12 cellular contexts compared by ENCODE assay signal in the genomic region with DNA sequence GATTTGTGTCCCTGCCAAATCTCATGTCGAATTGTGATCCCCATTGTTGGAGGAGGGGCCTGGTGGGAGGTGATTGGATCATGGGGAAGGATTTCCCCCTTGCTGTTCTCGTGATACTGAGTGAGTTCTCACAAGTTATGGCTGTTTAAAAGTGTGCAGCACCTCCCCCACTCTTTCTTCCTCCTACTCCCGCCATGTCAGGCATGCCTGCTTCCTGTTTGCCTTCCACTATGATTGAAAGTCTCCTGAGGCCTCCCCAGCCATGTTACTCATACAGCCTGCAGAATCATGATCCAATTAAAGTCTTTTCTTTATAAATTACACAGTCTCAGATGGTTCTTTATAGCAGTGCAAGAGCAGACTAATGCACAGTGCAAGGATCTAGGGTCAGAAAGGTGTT.
A peak's percentile ranks its signal among the peaks of the same experiment; 100 is the strongest.
DNase-seq lines count a peak whose midpoint lies in the region.
"Had no signal": no experiment of that assay in that cellular context is flagged by ENCODE, and none has a peak within 500 bp of the region (broad histone marks: within the 10 kb centered on the region; RNA-seq: fewer than 3 reads in every experiment).

No MANE protein-coding gene starts in this region.

- H3K27ac ChIP-seq in SK-N-MC = no peak overlapping the region
- H3K27ac ChIP-seq in stomach smooth muscle (ENCODE audit: low read length) = peak overlapping the region; percentile 68
- H3K27ac ChIP-seq in substantia nigra (ENCODE audit: low read depth, low read length, poor library complexity, severe bottlenecking) = no peak overlapping the region

- peaks cover 62% of the 10 kb centered on the region for H3K4me1 ChIP-seq in stomach smooth muscle (ENCODE audit: control insufficient read depth, insufficient read depth, low read length)

- no peaks in the 10 kb centered on the region for H3K27me3 ChIP-seq in stomach smooth muscle (ENCODE audit: control insufficient read depth in 1 of 2, insufficient read depth in 2 of 2, low read length in 2 of 2)
- H3K27me3 ChIP-seq: Peyer's patch had no signal

- H3K4me3 ChIP-seq in SK-N-MC = peak overlapping the region; percentile 49; the same call in 1 of the 2 replicates
- H3K4me3 ChIP-seq in stomach smooth muscle (ENCODE audit: low read length in 2 of 2) = no peak overlapping the region
- H3K4me3 ChIP-seq: Peyer's patch had no signal

- DNase-seq in activated CD4-positive, alpha-beta T cell treated with anti-CD3 and anti-CD28 coated beads for 48 hours = peak; percentile 13
- DNase-seq in activated CD4-positive, alpha-beta T cell treated with anti-CD3 and anti-CD28 coated beads for 1 hour = no peak
- DNase-seq in SK-N-MC (ENCODE audit: low read depth, low spot score) (no peak), fibroblast of peridontal ligament (ENCODE audit: extremely low read depth) (peak; percentile 72), substantia nigra (lab: John Stamatoyannopoulos, UW) (no peak), NAMALWA (ENCODE audit: low spot score) (no peak), NCI-H1092 treated with DMSO at 0.1 percent for 48 hours (lab: John Stamatoyannopoulos, UW) (no peak)
- DNase-seq: activated B cell treated with CpG ODN at 0.5 μM for 24 hours, anterior cingulate cortex, NCI-H2081, Peyer's patch had no signal

- no peak overlapping the region for H3K9ac ChIP-seq in SK-N-MC (ENCODE audit: insufficient read length)
- H3K9ac ChIP-seq in stomach smooth muscle (ENCODE audit: low read length in 2 of 2) = no peak overlapping the region

- H3K9me3 ChIP-seq in SK-N-MC (ENCODE audit: low read depth, low read length) (no peaks in the 10 kb centered on the region), stomach smooth muscle (ENCODE audit: control insufficient read depth in 2 of 2, low read length in 2 of 2) (no peaks in the 10 kb centered on the region)
- H3K9me3 ChIP-seq: Peyer's patch had no signal

- H3K36me3 ChIP-seq in SK-N-MC (ENCODE audit: insufficient read depth, low read length) = no peaks in the 10 kb centered on the region
- H3K36me3 ChIP-seq in stomach smooth muscle (ENCODE audit: control insufficient read depth in 2 of 2, insufficient read depth in 2 of 2, low read length in 2 of 2) = peaks cover 3 to 5% of the 10 kb centered on the region in 2 donors
- H3K36me3 ChIP-seq: Peyer's patch had no signal

Comparison
In these comparisons a context has a peak if more than half of its experiments do, and no peak if none do; other contexts are left out.
1. DNase-seq: peak in activated CD4-positive, alpha-beta T cell treated with anti-CD3 and anti-CD28 coated beads for 48 hours (single experiment) and fibroblast of peridontal ligament (single experiment); none in activated CD4-positive, alpha-beta T cell treated with anti-CD3 and anti-CD28 coated beads for 1 hour (single experiment), SK-N-MC (single experiment), substantia nigra (0 of 49), NAMALWA (single experiment) and NCI-H1092 treated with DMSO at 0.1 percent for 48 hours (single experiment).